23 cellular contexts compared by ENCODE assay signal in the genomic region with DNA sequence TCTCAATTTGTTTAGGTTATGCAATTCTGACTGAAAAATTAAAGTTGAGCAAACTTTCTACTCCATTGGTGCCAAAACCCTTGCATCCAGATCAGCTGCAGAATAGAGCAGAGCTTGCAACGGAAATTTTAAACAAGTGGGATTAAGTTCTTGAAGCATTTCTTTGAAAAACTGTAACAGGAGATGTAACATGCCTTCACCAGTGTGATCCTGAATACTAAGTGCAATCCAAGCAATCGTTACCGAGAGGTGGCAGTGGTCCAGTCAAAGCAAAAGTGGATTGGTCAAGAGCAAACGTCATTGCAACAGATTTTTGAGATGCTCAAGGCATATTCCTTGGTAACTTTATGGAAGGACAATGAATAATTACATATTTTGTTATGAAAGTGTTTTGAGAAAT.
"Had no signal": no experiment of that assay in that cellular context is flagged by ENCODE, and none has a peak within 500 bp of the region (broad histone marks: within the 10 kb centered on the region; RNA-seq: fewer than 3 reads in every experiment).

No MANE protein-coding gene starts in this region.

- DNase-seq: caudate nucleus; foreskin keratinocyte; hypothalamus; immature natural killer cell; mesenchymal stem cell; midbrain; naive thymus-derived CD8-positive, alpha-beta T cell; nephron progenitor cell; occipital lobe; ovary; posterior cingulate gyrus; psoas muscle; right cardiac atrium; sigmoid colon; stimulated activated CD4-positive, alpha-beta T cell treated with anti-CD3 and anti-CD28 coated beads, Interleukin-4, amount 100 ng/mL, for 4 hours; stimulated activated naive CD8-positive, alpha-beta T cell treated with anti-CD3 and anti-CD28 coated beads, Interleukin-15, Interleukin-2, amounts not matched to agents 100 U/mL and 50 U/mL, for 24 hours; substantia nigra; upper lobe of left lung had no signal

- H3K27me3 Mint-ChIP-seq: naive thymus-derived CD8-positive, alpha-beta T cell; stimulated activated memory B cell treated with anti-CD40 and anti-IgM and Interleukin-4, amounts not matched to agents 10 μg/mL and 1 μg/mL and 100 μg/mL, for 72 hours had no signal

- H3K9me3 ChIP-seq: ovary, psoas muscle, sigmoid colon, thoracic aorta, tibial nerve, upper lobe of left lung had no signal

- H3K4me1 ChIP-seq: foreskin keratinocyte, psoas muscle, sigmoid colon, tibial nerve, upper lobe of left lung had no signal

- H3K4me3 ChIP-seq: coronary artery, lung, ovary, psoas muscle, sigmoid colon, thoracic aorta, tibial nerve, upper lobe of left lung had no signal

- H3K9me3 Mint-ChIP-seq: nephron progenitor cell had no signal

- H3K4me3 Mint-ChIP-seq: immature natural killer cell; naive thymus-derived CD8-positive, alpha-beta T cell; nephron progenitor cell; stimulated activated memory B cell treated with anti-CD40 and anti-IgM and Interleukin-4, amounts not matched to agents 10 μg/mL and 1 μg/mL and 100 μg/mL, for 72 hours had no signal

- H3K27ac Mint-ChIP-seq: immature natural killer cell; naive thymus-derived CD8-positive, alpha-beta T cell; nephron progenitor cell; stimulated activated memory B cell treated with anti-CD40 and anti-IgM and Interleukin-4, amounts not matched to agents 10 μg/mL and 1 μg/mL and 100 μg/mL, for 72 hours had no signal

- H3K36me3 Mint-ChIP-seq: immature natural killer cell; naive thymus-derived CD8-positive, alpha-beta T cell; stimulated activated memory B cell treated with anti-CD40 and anti-IgM and Interleukin-4, amounts not matched to agents 10 μg/mL and 1 μg/mL and 100 μg/mL, for 72 hours had no signal

- ATAC-seq: foreskin keratinocyte; naive thymus-derived CD8-positive, alpha-beta T cell; psoas muscle; right cardiac atrium; stimulated activated memory B cell treated with anti-CD40 and anti-IgM and Interleukin-4, amounts not matched to agents 10 μg/mL and 1 μg/mL and 100 μg/mL, for 72 hours; stimulated activated naive CD8-positive, alpha-beta T cell treated with anti-CD3 and anti-CD28 coated beads, Interleukin-15, Interleukin-2, amounts not matched to agents 100 U/mL and 50 U/mL, for 24 hours had no signal

- H3K36me3 ChIP-seq: ovary, sigmoid colon, thoracic aorta, tibial nerve, upper lobe of left lung had no signal

- H3K4me1 Mint-ChIP-seq: immature natural killer cell; naive thymus-derived CD8-positive, alpha-beta T cell; nephron progenitor cell; stimulated activated memory B cell treated with anti-CD40 and anti-IgM and Interleukin-4, amounts not matched to agents 10 μg/mL and 1 μg/mL and 100 μg/mL, for 72 hours had no signal

- H3K27ac ChIP-seq: coronary artery, foreskin keratinocyte, ovary, psoas muscle, sigmoid colon, thoracic aorta, tibial nerve, upper lobe of left lung had no signal

- H3K27me3 ChIP-seq: foreskin keratinocyte, ovary, sigmoid colon, tibial nerve, upper lobe of left lung had no signal
